8 cellular contexts compared by ENCODE assay signal in genomic region chr9:92607773-92608172, GRCh38.
A peak's percentile ranks its signal among the peaks of the same experiment; 100 is the strongest.
DNase-seq lines count a peak whose midpoint lies in the region; ATAC-seq and TF ChIP-seq lines count a peak whose summit lies in the region.

No MANE protein-coding gene starts in this region.

- H3K9me3 ChIP-seq in gastrocnemius medialis = no peaks in the 10 kb centered on the region
- no peaks in the 10 kb centered on the region for H3K9me3 ChIP-seq in upper lobe of right lung

- TF ChIP-seq POLR2A in gastrocnemius medialis (IDR thresholded peaks at IDR 0.05) = no peak

- H3K4me3 ChIP-seq in epithelial cell of esophagus (ENCODE audit: low read length) = no peak overlapping the region
- no peak overlapping the region for H3K4me3 ChIP-seq in gastrocnemius medialis
- H3K4me3 ChIP-seq in upper lobe of right lung = no peak overlapping the region

- in situ Hi-C loops in gastrocnemius medialis (cut with MboI; ENCODE audit: low sequenced_read_pairs in 4 of 4) = loop anchor here in 1 of 4 donors (25.0 kb wide), 1 partner anchor 95 kb away; no protein-coding TSS in a partner anchor

- intact Hi-C loops in gastrocnemius medialis (cut with DNase I; ENCODE audit: low total_unique reads) = no loop called here
- intact Hi-C loops in upper lobe of right lung (cut with DNase I) = no loop called here

- H3K27ac ChIP-seq in gastrocnemius medialis (peak overlapping the region in 3 of 4 donors; percentile 11 to 74 (median 51)), upper lobe of right lung (no peak overlapping the region)

- TF ChIP-seq CTCF in epithelial cell of esophagus (IDR thresholded peaks at IDR 0.05; ENCODE audit: insufficient read depth, low read depth, low read length, missing control alignments) (no peak), gastrocnemius medialis (IDR thresholded peaks at IDR 0.05 in 4 of 5, conservative IDR thresholded peaks at IDR 0.05 in 1 of 5) (no peak), upper lobe of right lung (IDR thresholded peaks at IDR 0.05) (no peak)

- H3K4me1 ChIP-seq in gastrocnemius medialis (peaks cover 13 to 26% of the 10 kb centered on the region in 2 donors), upper lobe of right lung (peaks cover 8% of the 10 kb centered on the region)

- no peak for ATAC-seq in gastrocnemius medialis
- no peak for ATAC-seq in GM18867 (IDR thresholded peaks at IDR 0.05; ENCODE audit: unreplicated experiment)
- no peak for ATAC-seq in HG03280 (IDR thresholded peaks at IDR 0.05; ENCODE audit: unreplicated experiment)
- no peak for ATAC-seq in upper lobe of right lung

- DNase-seq in GM04504 (ENCODE audit: low read depth) (peak; percentile 65), NCI-H2227 treated with DMSO at 0.1 percent for 48 hours (lab: John Stamatoyannopoulos, UW) (peak; percentile 3), epithelial cell of esophagus (ENCODE audit: low read depth) (peak; percentile 28), gastrocnemius medialis (no peak), D341Med (ENCODE audit: low spot score) (no peak), upper lobe of right lung (no peak)

- H3K27me3 ChIP-seq in gastrocnemius medialis = no peaks in the 10 kb centered on the region
- H3K27me3 ChIP-seq in upper lobe of right lung = no peaks in the 10 kb centered on the region

- peaks cover 0 to 7% of the 10 kb centered on the region in 2 donors for H3K36me3 ChIP-seq in gastrocnemius medialis
- peaks cover 10% of the 10 kb centered on the region for H3K36me3 ChIP-seq in upper lobe of right lung

Comparison
In these comparisons a context has a peak if more than half of its experiments do, and no peak if none do; other contexts are left out.
1. DNase-seq: peak in GM04504 (single experiment), NCI-H2227 treated with DMSO at 0.1 percent for 48 hours (single experiment) and epithelial cell of esophagus (single experiment); none in gastrocnemius medialis (0 of 2), D341Med (single experiment) and upper lobe of right lung (single experiment).